Comparison of ENCODE assay signal across 1 cellular context in the genomic region with DNA sequence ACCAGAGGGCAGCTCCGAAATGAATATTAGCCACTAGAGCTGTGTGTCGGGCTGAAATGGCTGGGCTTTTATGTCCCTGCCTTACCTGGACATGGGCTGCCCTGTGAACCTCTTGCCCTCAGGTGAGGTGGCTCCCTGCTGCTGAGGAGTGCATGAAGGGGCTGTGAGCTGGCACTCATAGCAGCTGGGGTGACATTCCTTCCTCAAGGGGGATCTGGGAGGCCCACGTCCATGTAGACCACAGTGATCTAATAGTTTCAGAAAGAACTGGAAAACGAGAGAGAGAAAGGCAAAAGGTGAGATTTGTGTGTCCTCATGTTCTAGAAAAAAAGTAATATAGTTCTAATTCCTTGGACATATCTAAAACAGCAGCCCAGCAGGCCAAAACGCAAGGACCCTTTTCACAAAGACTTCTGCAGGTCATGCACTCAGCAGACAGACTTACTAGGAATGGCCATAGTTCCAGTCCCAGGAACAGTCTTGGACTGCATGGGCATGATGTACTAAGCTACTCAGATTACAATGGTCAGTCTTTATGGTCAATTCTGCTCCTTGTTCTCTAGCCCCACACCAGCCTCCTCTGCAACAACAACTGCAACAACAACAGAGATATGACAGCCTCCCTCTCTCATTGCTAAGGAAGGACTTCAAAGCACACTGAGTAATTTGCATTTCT.
TF ChIP-seq lines count a peak whose summit lies in the region.

No MANE protein-coding gene starts in this region.

TF ChIP-seq in GM23338, 12 proteins besides CTCF, POLR2A, EP300 and RAD21 (continued from another document):
- TF ChIP-seq, protein P1, sequence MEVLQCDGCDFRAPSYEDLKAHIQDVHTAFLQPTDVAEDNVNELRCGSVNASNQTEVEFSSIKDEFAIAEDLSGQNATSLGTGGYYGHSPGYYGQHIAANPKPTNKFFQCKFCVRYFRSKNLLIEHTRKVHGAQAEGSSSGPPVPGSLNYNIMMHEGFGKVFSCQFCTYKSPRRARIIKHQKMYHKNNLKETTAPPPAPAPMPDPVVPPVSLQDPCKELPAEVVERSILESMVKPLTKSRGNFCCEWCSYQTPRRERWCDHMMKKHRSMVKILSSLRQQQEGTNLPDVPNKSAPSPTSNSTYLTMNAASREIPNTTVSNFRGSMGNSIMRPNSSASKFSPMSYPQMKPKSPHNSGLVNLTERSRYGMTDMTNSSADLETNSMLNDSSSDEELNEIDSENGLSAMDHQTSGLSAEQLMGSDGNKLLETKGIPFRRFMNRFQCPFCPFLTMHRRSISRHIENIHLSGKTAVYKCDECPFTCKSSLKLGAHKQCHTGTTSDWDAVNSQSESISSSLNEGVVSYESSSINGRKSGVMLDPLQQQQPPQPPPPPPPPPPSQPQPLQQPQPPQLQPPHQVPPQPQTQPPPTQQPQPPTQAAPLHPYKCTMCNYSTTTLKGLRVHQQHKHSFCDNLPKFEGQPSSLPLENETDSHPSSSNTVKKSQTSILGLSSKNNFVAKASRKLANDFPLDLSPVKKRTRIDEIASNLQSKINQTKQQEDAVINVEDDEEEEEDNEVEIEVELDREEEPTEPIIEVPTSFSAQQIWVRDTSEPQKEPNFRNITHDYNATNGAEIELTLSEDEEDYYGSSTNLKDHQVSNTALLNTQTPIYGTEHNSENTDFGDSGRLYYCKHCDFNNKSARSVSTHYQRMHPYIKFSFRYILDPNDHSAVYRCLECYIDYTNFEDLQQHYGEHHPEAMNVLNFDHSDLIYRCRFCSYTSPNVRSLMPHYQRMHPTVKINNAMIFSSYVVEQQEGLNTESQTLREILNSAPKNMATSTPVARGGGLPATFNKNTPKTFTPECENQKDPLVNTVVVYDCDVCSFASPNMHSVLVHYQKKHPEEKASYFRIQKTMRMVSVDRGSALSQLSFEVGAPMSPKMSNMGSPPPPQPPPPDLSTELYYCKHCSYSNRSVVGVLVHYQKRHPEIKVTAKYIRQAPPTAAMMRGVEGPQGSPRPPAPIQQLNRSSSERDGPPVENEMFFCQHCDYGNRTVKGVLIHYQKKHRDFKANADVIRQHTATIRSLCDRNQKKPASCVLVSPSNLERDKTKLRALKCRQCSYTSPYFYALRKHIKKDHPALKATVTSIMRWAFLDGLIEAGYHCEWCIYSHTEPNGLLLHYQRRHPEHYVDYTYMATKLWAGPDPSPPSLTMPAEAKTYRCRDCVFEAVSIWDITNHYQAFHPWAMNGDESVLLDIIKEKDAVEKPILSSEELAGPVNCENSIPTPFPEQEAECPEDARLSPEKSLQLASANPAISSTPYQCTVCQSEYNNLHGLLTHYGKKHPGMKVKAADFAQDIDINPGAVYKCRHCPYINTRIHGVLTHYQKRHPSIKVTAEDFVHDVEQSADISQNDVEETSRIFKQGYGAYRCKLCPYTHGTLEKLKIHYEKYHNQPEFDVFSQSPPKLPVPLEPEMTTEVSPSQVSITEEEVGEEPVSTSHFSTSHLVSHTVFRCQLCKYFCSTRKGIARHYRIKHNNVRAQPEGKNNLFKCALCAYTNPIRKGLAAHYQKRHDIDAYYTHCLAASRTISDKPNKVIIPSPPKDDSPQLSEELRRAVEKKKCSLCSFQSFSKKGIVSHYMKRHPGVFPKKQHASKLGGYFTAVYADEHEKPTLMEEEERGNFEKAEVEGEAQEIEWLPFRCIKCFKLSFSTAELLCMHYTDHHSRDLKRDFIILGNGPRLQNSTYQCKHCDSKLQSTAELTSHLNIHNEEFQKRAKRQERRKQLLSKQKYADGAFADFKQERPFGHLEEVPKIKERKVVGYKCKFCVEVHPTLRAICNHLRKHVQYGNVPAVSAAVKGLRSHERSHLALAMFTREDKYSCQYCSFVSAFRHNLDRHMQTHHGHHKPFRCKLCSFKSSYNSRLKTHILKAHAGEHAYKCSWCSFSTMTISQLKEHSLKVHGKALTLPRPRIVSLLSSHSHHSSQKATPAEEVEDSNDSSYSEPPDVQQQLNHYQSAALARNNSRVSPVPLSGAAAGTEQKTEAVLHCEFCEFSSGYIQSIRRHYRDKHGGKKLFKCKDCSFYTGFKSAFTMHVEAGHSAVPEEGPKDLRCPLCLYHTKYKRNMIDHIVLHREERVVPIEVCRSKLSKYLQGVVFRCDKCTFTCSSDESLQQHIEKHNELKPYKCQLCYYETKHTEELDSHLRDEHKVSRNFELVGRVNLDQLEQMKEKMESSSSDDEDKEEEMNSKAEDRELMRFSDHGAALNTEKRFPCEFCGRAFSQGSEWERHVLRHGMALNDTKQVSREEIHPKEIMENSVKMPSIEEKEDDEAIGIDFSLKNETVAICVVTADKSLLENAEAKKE (CRISPR knock-in tag; IDR thresholded peaks at IDR 0.05) = no peak
- no peak for TF ChIP-seq CREB1 (CRISPR knock-in tag; IDR thresholded peaks at IDR 0.05; ENCODE audit: low read depth)
- TF ChIP-seq, protein P2, sequence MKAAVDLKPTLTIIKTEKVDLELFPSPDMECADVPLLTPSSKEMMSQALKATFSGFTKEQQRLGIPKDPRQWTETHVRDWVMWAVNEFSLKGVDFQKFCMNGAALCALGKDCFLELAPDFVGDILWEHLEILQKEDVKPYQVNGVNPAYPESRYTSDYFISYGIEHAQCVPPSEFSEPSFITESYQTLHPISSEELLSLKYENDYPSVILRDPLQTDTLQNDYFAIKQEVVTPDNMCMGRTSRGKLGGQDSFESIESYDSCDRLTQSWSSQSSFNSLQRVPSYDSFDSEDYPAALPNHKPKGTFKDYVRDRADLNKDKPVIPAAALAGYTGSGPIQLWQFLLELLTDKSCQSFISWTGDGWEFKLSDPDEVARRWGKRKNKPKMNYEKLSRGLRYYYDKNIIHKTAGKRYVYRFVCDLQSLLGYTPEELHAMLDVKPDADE (IDR thresholded peaks at IDR 0.05) = no peak
- no peak for TF ChIP-seq NANOG (IDR thresholded peaks at IDR 0.05; ENCODE audit: borderline replicate concordance)
- TF ChIP-seq, protein P3, sequence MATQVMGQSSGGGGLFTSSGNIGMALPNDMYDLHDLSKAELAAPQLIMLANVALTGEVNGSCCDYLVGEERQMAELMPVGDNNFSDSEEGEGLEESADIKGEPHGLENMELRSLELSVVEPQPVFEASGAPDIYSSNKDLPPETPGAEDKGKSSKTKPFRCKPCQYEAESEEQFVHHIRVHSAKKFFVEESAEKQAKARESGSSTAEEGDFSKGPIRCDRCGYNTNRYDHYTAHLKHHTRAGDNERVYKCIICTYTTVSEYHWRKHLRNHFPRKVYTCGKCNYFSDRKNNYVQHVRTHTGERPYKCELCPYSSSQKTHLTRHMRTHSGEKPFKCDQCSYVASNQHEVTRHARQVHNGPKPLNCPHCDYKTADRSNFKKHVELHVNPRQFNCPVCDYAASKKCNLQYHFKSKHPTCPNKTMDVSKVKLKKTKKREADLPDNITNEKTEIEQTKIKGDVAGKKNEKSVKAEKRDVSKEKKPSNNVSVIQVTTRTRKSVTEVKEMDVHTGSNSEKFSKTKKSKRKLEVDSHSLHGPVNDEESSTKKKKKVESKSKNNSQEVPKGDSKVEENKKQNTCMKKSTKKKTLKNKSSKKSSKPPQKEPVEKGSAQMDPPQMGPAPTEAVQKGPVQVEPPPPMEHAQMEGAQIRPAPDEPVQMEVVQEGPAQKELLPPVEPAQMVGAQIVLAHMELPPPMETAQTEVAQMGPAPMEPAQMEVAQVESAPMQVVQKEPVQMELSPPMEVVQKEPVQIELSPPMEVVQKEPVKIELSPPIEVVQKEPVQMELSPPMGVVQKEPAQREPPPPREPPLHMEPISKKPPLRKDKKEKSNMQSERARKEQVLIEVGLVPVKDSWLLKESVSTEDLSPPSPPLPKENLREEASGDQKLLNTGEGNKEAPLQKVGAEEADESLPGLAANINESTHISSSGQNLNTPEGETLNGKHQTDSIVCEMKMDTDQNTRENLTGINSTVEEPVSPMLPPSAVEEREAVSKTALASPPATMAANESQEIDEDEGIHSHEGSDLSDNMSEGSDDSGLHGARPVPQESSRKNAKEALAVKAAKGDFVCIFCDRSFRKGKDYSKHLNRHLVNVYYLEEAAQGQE (IDR thresholded peaks at IDR 0.05; ENCODE audit: unreplicated experiment) = no peak
- no peak for TF ChIP-seq ZNF114 (CRISPR knock-in tag; IDR thresholded peaks at IDR 0.05)
- no peak for TF ChIP-seq ZNF331 (CRISPR knock-in tag; IDR thresholded peaks at IDR 0.05; ENCODE audit: low read depth)
- TF ChIP-seq JUNB (IDR thresholded peaks at IDR 0.05; ENCODE audit: unreplicated experiment) = no peak
